14 cellular contexts compared by ENCODE assay signal in genomic region chr13:48994731-48995130, GRCh38. TPM values are rescaled to one million over a fixed set of nuclear protein-coding genes. Genes with fewer than 3 reads are reported as not detected.
DNase-seq lines count a peak whose midpoint lies in the region; ATAC-seq and TF ChIP-seq lines count a peak whose summit lies in the region.
"Had no signal": no experiment of that assay in that cellular context is flagged by ENCODE, and none has a peak within 500 bp of the region (broad histone marks: within the 10 kb centered on the region; RNA-seq: fewer than 3 reads in every experiment).

No MANE protein-coding gene starts in this region.

- no peak for DNase-seq in DND-41
- no peak for DNase-seq in epithelial cell of prostate (ENCODE audit: low read depth, low spot score)
- DNase-seq in sciatic nerve (ENCODE audit: low spot score): no peak
- no peak for DNase-seq in putamen (ENCODE audit: low spot score)
- DNase-seq: effector CD4-positive, alpha-beta T cell; naive thymus-derived CD8-positive, alpha-beta T cell; NCI-H1694 treated with DMSO at 0.1 percent for 48 hours; stimulated activated CD4-positive, alpha-beta T cell treated with anti-CD3 and anti-CD28 coated beads, Interleukin-2, amount 100 ng/mL, for 24 hours had no signal

- intact Hi-C loops in sciatic nerve (cut with DNase I): no loop called here

- H3K9me3 ChIP-seq in DND-41 (ENCODE audit: insufficient read depth, low read length, severe bottlenecking): peaks cover 11% of the 10 kb centered on the region

- H3K27me3 ChIP-seq in DND-41 (ENCODE audit: insufficient read depth, low read length, poor library complexity): no peaks in the 10 kb centered on the region

- no peak overlapping the region for H3K9ac ChIP-seq in DND-41 (ENCODE audit: low read depth, low read length)

- H3K4me3 ChIP-seq in DND-41 (ENCODE audit: low read depth in 1 of 2, low read length in 2 of 2): no peak overlapping the region

- no peak overlapping the region for H3K4me2 ChIP-seq in DND-41 (ENCODE audit: insufficient read depth, low read length)

- H3K4me1 ChIP-seq in DND-41 (ENCODE audit: insufficient read depth, low read length): no peaks in the 10 kb centered on the region

- TF ChIP-seq CTCF in DND-41 (IDR thresholded peaks at IDR 0.05; ENCODE audit: borderline replicate concordance, extremely low read depth, low read length, poor library complexity, severe bottlenecking): no peak

- H3K27ac ChIP-seq in DND-41 (ENCODE audit: low read length) (no peak overlapping the region), epithelial cell of prostate (peak overlapping the region; percentile 25)
- H3K27ac ChIP-seq: HL-60 had no signal

- no peaks in the 10 kb centered on the region for H4K20me1 ChIP-seq in DND-41 (ENCODE audit: insufficient read depth, low read length)

- H3K79me2 ChIP-seq in DND-41 (ENCODE audit: insufficient read depth, low read length): peaks cover 31% of the 10 kb centered on the region

- H2AFZ ChIP-seq in DND-41 (ENCODE audit: low read depth, low read length): no peak overlapping the region

- no peaks in the 10 kb centered on the region; the same call in 1 of the 2 replicates for H3K36me3 ChIP-seq in DND-41 (ENCODE audit: insufficient read depth, low read length)

- ATAC-seq in DND-41 (ENCODE audit: insufficient read depth, low read depth): 0 out of 3 replicates have a peak, but pooled peaks have one; percentile 45
- peak; percentile 63 for ATAC-seq in GM19043 (IDR thresholded peaks at IDR 0.05; ENCODE audit: low read depth, unreplicated experiment)
- peak; percentile 85 for ATAC-seq in HG03432 (IDR thresholded peaks at IDR 0.05; ENCODE audit: unreplicated experiment)
- ATAC-seq in sciatic nerve: no peak
- no peak for ATAC-seq in HG03342 (IDR thresholded peaks at IDR 0.05; ENCODE audit: unreplicated experiment)
- ATAC-seq in HG03571 (IDR thresholded peaks at IDR 0.05; ENCODE audit: unreplicated experiment): no peak
- ATAC-seq: Panc1 had no signal

RNA-seq across cellular contexts. Expression of gene FNDC3A, which starts 19.0 kb away (rescaled TPM):
- total RNA-seq in sciatic nerve: 60.0 TPM

Comparison
In these comparisons a context has a peak if more than half of its experiments do, and no peak if none do; other contexts are left out.
1. ATAC-seq: peak in DND-41 (single experiment), GM19043 (single experiment) and HG03432 (single experiment); none in sciatic nerve (single experiment), HG03342 (single experiment) and HG03571 (single experiment).